11 cellular contexts compared by ENCODE assay signal in the genomic region with DNA sequence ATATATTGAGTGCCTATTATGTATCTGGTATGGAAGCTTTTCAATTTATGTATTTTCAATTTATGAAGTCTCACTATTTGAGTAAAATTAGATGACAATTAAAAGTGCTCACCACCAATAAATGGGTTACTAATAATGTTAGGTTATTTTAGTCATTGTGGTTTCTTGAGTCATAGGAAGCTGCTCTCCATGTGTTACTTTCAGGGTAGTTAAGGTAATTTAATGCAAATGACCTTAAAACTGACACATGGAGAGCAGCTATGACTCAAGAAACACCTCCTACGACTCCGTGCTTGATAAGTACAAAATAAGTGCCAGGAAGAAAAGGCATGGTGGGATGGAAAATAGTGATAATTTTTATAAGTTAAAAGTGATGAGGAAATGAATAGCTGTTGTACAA. TPM values are rescaled to one million over a fixed set of nuclear protein-coding genes. Genes with fewer than 3 reads are reported as not detected.
DNase-seq lines count a peak whose midpoint lies in the region; ATAC-seq and TF ChIP-seq lines count a peak whose summit lies in the region.
"Had no signal": no experiment of that assay in that cellular context is flagged by ENCODE, and none has a peak within 500 bp of the region (broad histone marks: within the 10 kb centered on the region; RNA-seq: fewer than 3 reads in every experiment).

No MANE protein-coding gene starts in this region.

- no peaks in the 10 kb centered on the region for H3K36me3 ChIP-seq in CD8-positive, alpha-beta T cell (ENCODE audit: insufficient read depth, low read length)
- H3K36me3 ChIP-seq: heart left ventricle had no signal

- H3K4me1 Mint-ChIP-seq in activated T-helper 17 cell treated with anti-CD3 and anti-CD28 coated beads, Interleukin-2, amount 50 U/mL, for 72 hours: peaks cover 4% of the 10 kb centered on the region
- no peaks in the 10 kb centered on the region for H3K4me1 Mint-ChIP-seq in CD8-positive, alpha-beta T cell (ENCODE audit: low read depth)

- H3K4me3 Mint-ChIP-seq in activated T-helper 17 cell treated with anti-CD3 and anti-CD28 coated beads, Interleukin-2, amount 50 U/mL, for 72 hours: no peak overlapping the region
- H3K4me3 Mint-ChIP-seq in CD8-positive, alpha-beta T cell: no peak overlapping the region

- H3K27me3 ChIP-seq in CD8-positive, alpha-beta T cell (ENCODE audit: insufficient read depth, low read length): no peaks in the 10 kb centered on the region
- H3K27me3 ChIP-seq: heart left ventricle had no signal

- H3K9me3 ChIP-seq in CD8-positive, alpha-beta T cell (ENCODE audit: low read length): no peaks in the 10 kb centered on the region
- H3K9me3 ChIP-seq: heart left ventricle had no signal

- ATAC-seq in GM19324 (IDR thresholded peaks at IDR 0.05; ENCODE audit: low FRiP score, unreplicated experiment): peak; percentile 88
- peak; percentile 91 for ATAC-seq in HG03045 (IDR thresholded peaks at IDR 0.05; ENCODE audit: unreplicated experiment)
- peak; percentile 85 for ATAC-seq in activated T-helper 17 cell treated with anti-CD3 and anti-CD28 coated beads, Interleukin-2, amount 50 U/mL, for 72 hours (replicated peaks)
- ATAC-seq in CD8-positive, alpha-beta T cell: no peak

- POLR2A ChIA-PET in CD8-positive, alpha-beta T cell (lab: Charles Lee): no interaction called here

- H3K9me3 Mint-ChIP-seq in activated T-helper 17 cell treated with anti-CD3 and anti-CD28 coated beads, Interleukin-2, amount 50 U/mL, for 72 hours: no peaks in the 10 kb centered on the region
- H3K9me3 Mint-ChIP-seq in CD8-positive, alpha-beta T cell: peaks cover 7% of the 10 kb centered on the region

- CTCF ChIA-PET in CD8-positive, alpha-beta T cell (lab: Charles Lee): no interaction called here

- peak; percentile 51 for DNase-seq in A172 (ENCODE audit: low spot score)
- no peak for DNase-seq in MV-4-11 (lab: John Stamatoyannopoulos, UW)
- no peak for DNase-seq in T-helper 2 cell
- DNase-seq in CD8-positive, alpha-beta T cell: no peak
- DNase-seq in activated CD8-positive, alpha-beta memory T cell treated with anti-CD3 and anti-CD28 coated beads, Interleukin-2, amount 50 U/mL, for 48 hours: no peak
- DNase-seq: heart left ventricle had no signal

- H3K36me3 Mint-ChIP-seq in activated T-helper 17 cell treated with anti-CD3 and anti-CD28 coated beads, Interleukin-2, amount 50 U/mL, for 72 hours (ENCODE audit: low read depth): no peaks in the 10 kb centered on the region
- no peaks in the 10 kb centered on the region for H3K36me3 Mint-ChIP-seq in CD8-positive, alpha-beta T cell

- intact Hi-C loops in CD8-positive, alpha-beta T cell (cut with DNase I, micrococcal nuclease): no loop called here

- H3K4me1 ChIP-seq in CD8-positive, alpha-beta T cell (ENCODE audit: insufficient read depth, low read length): no peaks in the 10 kb centered on the region
- H3K4me1 ChIP-seq: heart left ventricle had no signal

- H3K27ac Mint-ChIP-seq in activated T-helper 17 cell treated with anti-CD3 and anti-CD28 coated beads, Interleukin-2, amount 50 U/mL, for 72 hours: no peak overlapping the region
- no peak overlapping the region for H3K27ac Mint-ChIP-seq in CD8-positive, alpha-beta T cell
- H3K27ac Mint-ChIP-seq: B cell had no signal

- no peak overlapping the region for H3K4me3 ChIP-seq in CD8-positive, alpha-beta T cell (ENCODE audit: low read depth, low read length)
- H3K4me3 ChIP-seq: heart left ventricle had no signal

- H3K27ac ChIP-seq in CD8-positive, alpha-beta T cell (ENCODE audit: low read depth, low read length): no peak overlapping the region

- H3K27me3 Mint-ChIP-seq in activated T-helper 17 cell treated with anti-CD3 and anti-CD28 coated beads, Interleukin-2, amount 50 U/mL, for 72 hours: no peaks in the 10 kb centered on the region
- H3K27me3 Mint-ChIP-seq in CD8-positive, alpha-beta T cell (ENCODE audit: low read depth): no peaks in the 10 kb centered on the region
- H3K27me3 Mint-ChIP-seq: B cell had no signal

- no peak for TF ChIP-seq CTCF in CD8-positive, alpha-beta T cell (IDR thresholded peaks at IDR 0.05)

RNA-seq across cellular contexts. Expression of gene TINAG, which starts 16.5 kb away (rescaled TPM):
- not detected in 2 replicates for total RNA-seq in A172 (2014; rRNA removed; shearing (Covaris generic))
- total RNA-seq in activated T-helper 17 cell treated with anti-CD3 and anti-CD28 coated beads, Interleukin-2, amount 50 U/mL, for 72 hours: not detected
- total RNA-seq in CD8-positive, alpha-beta T cell: not detected
- total RNA-seq: activated CD8-positive, alpha-beta memory T cell treated with anti-CD3 and anti-CD28 coated beads for 36 hours; B cell had no signal
